In the genomic region with DNA sequence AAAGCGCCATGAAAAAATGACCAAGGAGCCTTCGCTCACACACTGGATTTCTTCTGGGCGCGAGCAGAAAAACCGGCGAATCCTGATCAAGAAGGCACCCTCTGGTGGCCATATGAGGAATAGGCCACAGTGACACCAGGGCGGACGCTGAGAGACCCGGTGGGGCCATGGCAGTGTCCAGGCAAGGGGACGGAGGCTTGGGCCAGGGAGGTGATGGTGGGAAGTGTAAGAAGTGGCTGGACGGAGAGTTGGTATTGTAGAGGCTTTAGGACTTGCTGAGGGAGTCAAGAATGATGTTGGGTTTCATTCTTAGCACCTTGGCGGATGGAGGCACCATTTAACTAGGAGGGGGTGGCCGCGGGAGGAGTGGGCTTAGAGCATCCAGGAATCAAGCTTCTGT, we compare ENCODE assay signal across 8 cellular contexts. TPM values are rescaled to one million over a fixed set of nuclear protein-coding genes. Genes with fewer than 3 reads are reported as not detected.
DNase-seq lines count a peak whose midpoint lies in the region; ATAC-seq lines count a peak whose summit lies in the region.

No MANE protein-coding gene starts in this region.

- H3K27me3 Mint-ChIP-seq in activated naive CD8-positive, alpha-beta T cell treated with anti-CD3 and anti-CD28 coated beads, Interleukin-2, amount 50 U/mL, for 24 hours: peaks cover 3% of the 10 kb centered on the region

- peak; percentile 57 for ATAC-seq in activated naive CD8-positive, alpha-beta T cell treated with anti-CD3 and anti-CD28 coated beads, Interleukin-2, amount 50 U/mL, for 24 hours
- ATAC-seq in GM21737 (IDR thresholded peaks at IDR 0.05; ENCODE audit: unreplicated experiment) (no peak), GM21526 (IDR thresholded peaks at IDR 0.05; ENCODE audit: low FRiP score, unreplicated experiment) (no peak)

- no peak overlapping the region for H3K4me3 Mint-ChIP-seq in activated naive CD8-positive, alpha-beta T cell treated with anti-CD3 and anti-CD28 coated beads, Interleukin-2, amount 50 U/mL, for 24 hours

- peak; percentile 19 for DNase-seq in DMS114 treated with DMSO at 0.1 percent for 48 hours (lab: John Stamatoyannopoulos, UW; ENCODE audit: unreplicated experiment)
- DNase-seq in HUDEP-2 (lab: John Stamatoyannopoulos, UW; ENCODE audit: unreplicated experiment in 76 of 76): peak in 48 of 76 experiments; percentile 7 to 68 (median 35)
- peak; percentile 50 for DNase-seq in SK-N-DZ (ENCODE audit: low spot score)
- peak; percentile 72 for DNase-seq in activated naive CD8-positive, alpha-beta T cell treated with anti-CD3 and anti-CD28 coated beads, Interleukin-2, amount 50 U/mL, for 24 hours
- peak; percentile 75 for DNase-seq in hepatic stellate cell (ENCODE audit: low spot score)
- DNase-seq in stimulated activated CD4-positive, alpha-beta T cell treated with anti-CD3 and anti-CD28 coated beads, Interleukin-12 subunit alpha, Interleukin-12 subunit beta, amount 100 ng/mL, for 4 hours: peak; percentile 53

- peak overlapping the region; percentile 1 for H3K27ac Mint-ChIP-seq in activated naive CD8-positive, alpha-beta T cell treated with anti-CD3 and anti-CD28 coated beads, Interleukin-2, amount 50 U/mL, for 24 hours

- no peaks in the 10 kb centered on the region for H3K36me3 Mint-ChIP-seq in activated naive CD8-positive, alpha-beta T cell treated with anti-CD3 and anti-CD28 coated beads, Interleukin-2, amount 50 U/mL, for 24 hours (ENCODE audit: low read depth)

- peaks cover 32% of the 10 kb centered on the region for H3K4me1 Mint-ChIP-seq in activated naive CD8-positive, alpha-beta T cell treated with anti-CD3 and anti-CD28 coated beads, Interleukin-2, amount 50 U/mL, for 24 hours

- peaks cover 7% of the 10 kb centered on the region for H3K9me3 Mint-ChIP-seq in activated naive CD8-positive, alpha-beta T cell treated with anti-CD3 and anti-CD28 coated beads, Interleukin-2, amount 50 U/mL, for 24 hours

RNA-seq across cellular contexts. Expression of gene RAC2, which starts 16.9 kb away (rescaled TPM):
- polyA plus RNA-seq in SK-N-DZ (2014; cell fraction: cytosol; rRNA removed): 0.44 and 0.71 TPM in 2 replicates
- polyA plus RNA-seq in SK-N-DZ (2014; cell fraction: nucleus; rRNA removed): not detected in 2 replicates

RNA-seq across cellular contexts. Expression of gene CYTH4, which starts 21.4 kb away (rescaled TPM):
- polyA plus RNA-seq in SK-N-DZ (2014; cell fraction: cytosol; rRNA removed): not detected in 2 replicates
- polyA plus RNA-seq in SK-N-DZ (2014; cell fraction: nucleus; rRNA removed): not detected in 2 replicates

RNA-seq across cellular contexts. Expression of gene SSTR3, which starts 48.7 kb away (rescaled TPM):
- 0.05 and 0.08 TPM in 2 replicates for polyA plus RNA-seq in SK-N-DZ (2014; cell fraction: cytosol; rRNA removed)
- 0.03 TPM in 1 of 2 replicates, not detected in the other for polyA plus RNA-seq in SK-N-DZ (2014; cell fraction: nucleus; rRNA removed)

Comparison
In these comparisons a context has a peak if more than half of its experiments do, and no peak if none do; other contexts are left out.
1. DNase-seq: peak in every context shown above with its lines; median percentile 75 in hepatic stellate cell; 72 in activated naive CD8-positive, alpha-beta T cell treated with anti-CD3 and anti-CD28 coated beads, Interleukin-2, amount 50 U/mL, for 24 hours; 53 in stimulated activated CD4-positive, alpha-beta T cell treated with anti-CD3 and anti-CD28 coated beads, Interleukin-12 subunit alpha, Interleukin-12 subunit beta, amount 100 ng/mL, for 4 hours; 50 in SK-N-DZ; 35 in HUDEP-2; 19 in DMS114 treated with DMSO at 0.1 percent for 48 hours.